ENCODE assay signal across 30 cellular contexts in the genomic region with DNA sequence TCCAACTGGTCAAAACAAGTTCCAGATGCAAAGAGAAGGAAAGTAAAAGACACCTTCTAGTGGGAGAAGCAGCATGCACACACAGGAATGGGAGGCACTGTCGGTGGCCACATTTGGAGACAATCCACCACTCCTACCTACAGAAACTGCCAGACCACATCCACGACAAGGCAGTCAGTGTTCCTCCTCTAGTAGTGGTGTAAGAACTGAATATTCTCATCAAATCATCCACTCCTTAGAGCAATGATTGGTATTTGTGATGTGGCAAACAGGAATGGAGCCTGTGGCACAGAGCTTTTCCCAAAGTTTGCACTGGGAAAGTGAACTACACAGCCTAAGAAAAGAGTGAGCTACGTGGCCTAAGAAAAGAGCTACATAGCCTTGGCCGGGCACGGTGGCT. TPM values are rescaled to one million over a fixed set of nuclear protein-coding genes. Genes with fewer than 3 reads are reported as not detected.
"Had no signal": no experiment of that assay in that cellular context is flagged by ENCODE, and none has a peak within 500 bp of the region (broad histone marks: within the 10 kb centered on the region; RNA-seq: fewer than 3 reads in every experiment).

No MANE protein-coding gene starts in this region.

- DNase-seq: activated CD4-positive, alpha-beta T cell treated with anti-CD3 and anti-CD28 coated beads, Interleukin-2, amount 50 U/mL, for 4 hours; activated CD8-positive, alpha-beta memory T cell treated with anti-CD3 and anti-CD28 coated beads for 24 hours; activated CD8-positive, alpha-beta memory T cell treated with anti-CD3 and anti-CD28 coated beads, Interleukin-2, amount 50 U/mL, for 4 hours; activated naive CD4-positive, alpha-beta T cell treated with Interleukin-2 at 50 U/mL for 16 hours; activated naive CD8-positive, alpha-beta T cell treated with anti-CD3 and anti-CD28 coated beads, Interleukin-2, amount 10 ng/mL, durations not matched to agents 7 days and 5 days; activated T-cell treated with anti-CD3 and anti-CD28 coated beads, Interleukin-2, amount 50 U/mL, for 24 hours; amygdala; body of pancreas; dermis blood vessel endothelial cell; effector CD8-positive, alpha-beta T cell; foreskin melanocyte; glutamatergic neuron; immature natural killer cell; kidney glomerular epithelial cell; left ventricle myocardium inferior; nephron progenitor cell; nucleus accumbens; stimulated activated CD4-positive, alpha-beta T cell treated with anti-CD3 and anti-CD28 coated beads, Interleukin-2, amount 100 ng/mL, for 48 hours; stimulated activated CD8-positive, alpha-beta memory T cell treated with anti-CD3 and anti-CD28 coated beads, Interleukin-4, amount 100 ng/mL, for 48 hours; stimulated activated naive B cell treated with anti-CD40 and anti-IgM and Interleukin-4, amounts not matched to agents 10 μg/mL and 1 μg/mL and 100 μg/mL, for 72 hours; T-helper 1 cell; testis had no signal

- H3K27ac ChIP-seq: body of pancreas, cardiac muscle cell, hepatocyte, left ventricle myocardium inferior, testis, vagina had no signal

- H3K4me1 ChIP-seq: testis, vagina had no signal

- H3K27me3 ChIP-seq: body of pancreas, hepatocyte, testis, vagina had no signal

- H3K36me3 ChIP-seq: cardiac muscle cell, left ventricle myocardium inferior, vagina had no signal

- H3K4me2 ChIP-seq: hepatocyte, smooth muscle cell had no signal

- H2AFZ ChIP-seq: hepatocyte had no signal

- FAIRE-seq: TTC549 had no signal

- H3K4me3 ChIP-seq: body of pancreas, cardiac muscle cell, hepatocyte, left ventricle myocardium inferior, smooth muscle cell, testis, vagina had no signal

- ATAC-seq: body of pancreas; sciatic nerve; stimulated activated naive B cell treated with anti-CD40 and anti-IgM and Interleukin-4, amounts not matched to agents 10 μg/mL and 1 μg/mL and 100 μg/mL, for 72 hours had no signal

- H3K9me3 ChIP-seq: body of pancreas, left ventricle myocardium inferior, testis, vagina had no signal

RNA-seq across cellular contexts. Expression of a gene that starts 10.2 kb away (rescaled TPM):
- total RNA-seq: activated naive CD8-positive, alpha-beta T cell treated with anti-CD3 and anti-CD28 coated beads, Interleukin-2, amount 10 ng/mL, durations not matched to agents 7 days and 5 days; activated T-helper 2 cell treated with anti-CD3 and anti-CD28 coated beads, Interferon-gamma antibody, Interleukin-2, Interleukin-4, amounts not matched to agents 10 μg/mL and 5 μg/mL and 100 μg/mL, durations not matched to agents 14 hours and 24 hours and 36 hours; body of pancreas; cardiac muscle cell; dermis blood vessel endothelial cell; hepatocyte; left ventricle myocardium inferior; renal cortical epithelial cell; sciatic nerve; smooth muscle cell; vagina had no signal
- polyA plus RNA-seq: cardiac muscle cell, immature natural killer cell, smooth muscle cell had no signal

RNA-seq across cellular contexts. Expression of a gene that starts 35.3 kb away (rescaled TPM):
- total RNA-seq: activated naive CD8-positive, alpha-beta T cell treated with anti-CD3 and anti-CD28 coated beads, Interleukin-2, amount 10 ng/mL, durations not matched to agents 7 days and 5 days; left ventricle myocardium inferior had no signal
- polyA plus RNA-seq: immature natural killer cell had no signal
